Comparison of ENCODE assay signal across 8 cellular contexts in the genomic region with DNA sequence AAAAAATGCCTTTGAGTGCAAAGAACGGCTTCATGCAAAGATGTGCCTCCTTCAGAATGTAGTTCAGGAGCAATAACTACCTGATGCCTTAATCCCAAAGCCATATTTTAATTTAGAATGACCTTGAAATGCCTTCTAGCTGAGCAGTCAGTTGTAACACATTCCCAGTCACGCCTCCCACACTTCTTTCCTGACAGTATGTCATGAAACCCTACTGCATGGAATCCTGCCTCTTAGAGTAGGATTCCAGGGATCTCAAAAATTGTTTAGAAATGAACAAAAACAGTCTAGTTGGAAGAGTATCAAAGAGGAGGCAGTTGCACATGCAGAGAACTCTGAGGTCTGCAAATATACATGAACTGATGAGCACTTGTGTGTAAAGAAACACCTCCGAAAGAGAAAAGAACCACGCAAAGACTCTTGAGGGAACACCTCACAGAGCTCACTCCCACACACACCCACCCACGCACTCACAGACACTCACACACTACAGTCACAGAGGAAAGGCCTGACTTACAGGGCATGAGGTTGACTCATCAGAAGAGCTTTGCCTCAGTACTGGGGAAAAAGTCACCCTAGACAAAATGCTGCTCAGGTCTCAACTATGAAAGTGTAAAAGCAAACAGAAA.
DNase-seq lines count a peak whose midpoint lies in the region; ATAC-seq and TF ChIP-seq lines count a peak whose summit lies in the region.

No MANE protein-coding gene starts in this region.

- POLR2A ChIA-PET in GM10248 (lab: Yijun Ruan, JAX), result no interaction called here

- H3K4me3 Mint-ChIP-seq in T-helper 17 cell, result no peak overlapping the region

- peak; percentile 38 for DNase-seq in GM10248 (ENCODE audit: extremely low spot score)
- DNase-seq in T-helper 17 cell, result no peak
- peak; percentile 11 for DNase-seq in dermis blood vessel endothelial cell
- peak; percentile 76 for DNase-seq in stimulated activated CD4-positive, alpha-beta T cell treated with anti-CD3 and anti-CD28 coated beads, Interleukin-1b, Interleukin-23, amount 100 ng/mL, for 48 hours
- no peak for DNase-seq in NCI-H146 treated with DMSO at 0.1 percent for 48 hours (lab: John Stamatoyannopoulos, UW; ENCODE audit: unreplicated experiment)
- no peak for DNase-seq in DMS 273 treated with DMSO at 0.1 percent for 48 hours (lab: John Stamatoyannopoulos, UW)

- CTCF ChIA-PET in GM10248 (lab: Yijun Ruan, JAX), result interaction anchor here (0.8 to 13.8 kb wide), 13 partner anchors 10 to 163 kb away, joined by 3 to 137 read pairs (median 9); no protein-coding TSS in a partner anchor

- H3K4me1 Mint-ChIP-seq in T-helper 17 cell, result peaks cover 5% of the 10 kb centered on the region

- H3K27ac Mint-ChIP-seq in T-helper 17 cell, result peak overlapping the region; percentile 32

- no peak for TF ChIP-seq CTCF in GM10248 (IDR thresholded peaks at IDR 0.05; ENCODE audit: control extremely low read depth, extremely low read depth, low read depth, missing control alignments)

- no peak for ATAC-seq in T-helper 17 cell
- no peak for ATAC-seq in GM18520 (IDR thresholded peaks at IDR 0.05; ENCODE audit: unreplicated experiment)
- no peak for ATAC-seq in HG03139 (IDR thresholded peaks at IDR 0.05; ENCODE audit: unreplicated experiment)

- peaks cover 14% of the 10 kb centered on the region for H3K27me3 Mint-ChIP-seq in T-helper 17 cell

- H3K9me3 ChIP-seq in T-helper 17 cell (ENCODE audit: control insufficient read depth, low read length, poor library complexity, severe bottlenecking), result no peaks in the 10 kb centered on the region

- H3K36me3 Mint-ChIP-seq in T-helper 17 cell (ENCODE audit: low read depth), result no peaks in the 10 kb centered on the region

Comparison
In these comparisons a context has a peak if more than half of its experiments do, and no peak if none do; other contexts are left out.
1. DNase-seq: peak in GM10248 (single experiment), dermis blood vessel endothelial cell (single experiment) and stimulated activated CD4-positive, alpha-beta T cell treated with anti-CD3 and anti-CD28 coated beads, Interleukin-1b, Interleukin-23, amount 100 ng/mL, for 48 hours (single experiment); none in T-helper 17 cell (0 of 3), NCI-H146 treated with DMSO at 0.1 percent for 48 hours (single experiment) and DMS 273 treated with DMSO at 0.1 percent for 48 hours (single experiment).